Comparison of ENCODE assay signal across 1 cellular context in genomic region chr14:100066984-100067383, GRCh38.
TF ChIP-seq lines count a peak whose summit lies in the region.

No MANE protein-coding gene starts in this region.

TF ChIP-seq in HepG2, 621 proteins besides CTCF, POLR2A, EP300 and RAD21:
- no peak for TF ChIP-seq SIN3A (IDR thresholded peaks at IDR 0.05; ENCODE audit: borderline replicate concordance, low read depth, low read length)
- TF ChIP-seq ZBTB44 (CRISPR knock-in tag; IDR thresholded peaks at IDR 0.05) = no peak
- TF ChIP-seq ZNF652 (CRISPR knock-in tag; IDR thresholded peaks at IDR 0.05; ENCODE audit: borderline replicate concordance, low read depth) = no peak
- TF ChIP-seq IRF2 (CRISPR knock-in tag; IDR thresholded peaks at IDR 0.05) = no peak
- no peak for TF ChIP-seq ZNF609 (CRISPR knock-in tag; IDR thresholded peaks at IDR 0.05; ENCODE audit: borderline replicate concordance)
